In the genomic region with DNA sequence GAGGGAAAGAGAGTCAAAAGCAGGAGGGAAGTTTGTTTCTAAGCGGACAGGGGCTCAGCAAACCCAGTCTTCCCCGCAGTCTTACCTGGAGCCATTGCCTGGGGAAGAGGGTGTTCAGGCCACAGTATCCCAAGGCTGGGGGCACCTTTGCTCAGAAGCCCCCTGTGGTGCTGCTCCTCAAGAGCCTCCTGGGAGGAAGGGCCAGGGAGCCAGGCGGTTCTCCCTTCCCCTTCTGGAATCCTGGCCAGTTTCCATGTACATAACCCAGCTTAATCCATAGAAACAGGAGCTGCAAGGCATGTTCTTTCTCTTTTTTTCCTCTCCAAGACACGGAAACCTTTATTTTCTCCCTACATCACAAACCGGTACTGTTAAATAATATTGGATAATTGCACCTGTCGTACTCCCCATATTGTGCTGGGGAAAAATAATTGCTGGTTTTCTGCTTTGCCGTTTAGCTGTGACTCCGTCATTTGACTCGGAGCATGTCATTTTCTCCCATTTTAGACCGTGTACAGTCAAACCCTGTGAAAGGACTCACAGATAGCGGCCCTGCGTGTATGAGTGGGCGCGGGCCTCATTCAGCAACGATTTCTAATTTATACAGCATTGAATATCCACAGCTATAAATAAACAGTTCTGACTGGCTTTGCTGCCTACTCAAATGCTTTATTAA, we compare ENCODE assay signal across 1 cellular context.
TF ChIP-seq lines count a peak whose summit lies in the region.

No MANE protein-coding gene starts in this region.

TF ChIP-seq in K562, 482 proteins besides CTCF, POLR2A, EP300 and RAD21 (continued from another document):
- TF ChIP-seq, protein P1, sequence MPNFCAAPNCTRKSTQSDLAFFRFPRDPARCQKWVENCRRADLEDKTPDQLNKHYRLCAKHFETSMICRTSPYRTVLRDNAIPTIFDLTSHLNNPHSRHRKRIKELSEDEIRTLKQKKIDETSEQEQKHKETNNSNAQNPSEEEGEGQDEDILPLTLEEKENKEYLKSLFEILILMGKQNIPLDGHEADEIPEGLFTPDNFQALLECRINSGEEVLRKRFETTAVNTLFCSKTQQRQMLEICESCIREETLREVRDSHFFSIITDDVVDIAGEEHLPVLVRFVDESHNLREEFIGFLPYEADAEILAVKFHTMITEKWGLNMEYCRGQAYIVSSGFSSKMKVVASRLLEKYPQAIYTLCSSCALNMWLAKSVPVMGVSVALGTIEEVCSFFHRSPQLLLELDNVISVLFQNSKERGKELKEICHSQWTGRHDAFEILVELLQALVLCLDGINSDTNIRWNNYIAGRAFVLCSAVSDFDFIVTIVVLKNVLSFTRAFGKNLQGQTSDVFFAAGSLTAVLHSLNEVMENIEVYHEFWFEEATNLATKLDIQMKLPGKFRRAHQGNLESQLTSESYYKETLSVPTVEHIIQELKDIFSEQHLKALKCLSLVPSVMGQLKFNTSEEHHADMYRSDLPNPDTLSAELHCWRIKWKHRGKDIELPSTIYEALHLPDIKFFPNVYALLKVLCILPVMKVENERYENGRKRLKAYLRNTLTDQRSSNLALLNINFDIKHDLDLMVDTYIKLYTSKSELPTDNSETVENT (CRISPR knock-in tag; IDR thresholded peaks at IDR 0.05): no peak
